In the genomic region with DNA sequence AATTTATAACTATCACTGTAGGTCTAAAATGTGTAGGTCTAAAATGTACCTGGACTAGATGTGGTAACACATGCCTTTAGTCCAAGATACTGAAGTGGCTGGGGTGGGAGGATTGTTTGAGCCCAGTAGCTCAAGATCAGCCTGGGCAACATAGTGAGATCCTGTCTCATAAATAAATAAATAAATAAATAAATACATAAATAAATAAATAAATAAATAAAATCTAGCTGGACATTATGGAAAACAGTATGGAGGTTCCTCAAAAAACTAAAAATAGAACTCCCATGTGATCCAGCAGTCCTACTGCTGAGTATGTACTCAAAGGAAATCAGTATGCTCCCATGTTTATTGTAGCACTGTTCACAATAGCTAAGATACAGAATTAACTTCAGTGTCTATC, we compare ENCODE assay signal across 9 cellular contexts. TPM values are rescaled to one million over a fixed set of nuclear protein-coding genes. Genes with fewer than 3 reads are reported as not detected.
"Had no signal": no experiment of that assay in that cellular context is flagged by ENCODE, and none has a peak within 500 bp of the region (broad histone marks: within the 10 kb centered on the region; RNA-seq: fewer than 3 reads in every experiment).

No MANE protein-coding gene starts in this region.

- H3K4me1 ChIP-seq: HAP-1 had no signal

- ATAC-seq: HCT116, K562 had no signal

- H3K9me3 ChIP-seq: HAP-1 had no signal

- H3K27ac ChIP-seq: GM23248 had no signal

- H3K4me3 ChIP-seq: GM23248, HAP-1, K562 had no signal

- FAIRE-seq: K562 had no signal

- H3K36me3 ChIP-seq: HAP-1 had no signal

- DNase-seq: GM23248, GOT3, H7, IMR-90, KG1 had no signal

RNA-seq across cellular contexts. Expression of gene PDE3A, which starts 24.0 kb away (rescaled TPM):
- total RNA-seq: HT-29 had no signal
- polyA plus RNA-seq: K562 had no signal
